ENCODE assay signal across 27 cellular contexts in the genomic region with DNA sequence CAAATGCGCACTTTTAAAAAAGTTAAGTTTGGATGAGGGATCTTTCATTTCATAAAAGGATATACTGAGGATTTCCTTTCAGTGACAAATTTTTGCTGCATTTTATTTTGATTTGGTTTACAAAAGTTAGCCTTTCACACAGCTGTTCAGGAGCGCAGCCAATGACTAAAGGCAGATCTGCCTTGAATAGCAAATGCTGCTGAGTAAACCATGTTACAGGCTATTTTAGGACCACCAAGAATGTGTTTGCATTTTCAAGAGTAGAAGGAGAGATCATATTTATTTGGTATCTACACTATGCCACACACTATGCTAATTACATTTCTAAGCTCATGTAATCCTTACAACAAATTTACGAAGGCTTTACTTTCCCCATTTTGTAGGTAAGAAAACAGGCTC.
"Had no signal": no experiment of that assay in that cellular context is flagged by ENCODE, and none has a peak within 500 bp of the region (broad histone marks: within the 10 kb centered on the region; RNA-seq: fewer than 3 reads in every experiment).

No MANE protein-coding gene starts in this region.

- H3K79me2 ChIP-seq: hepatocyte had no signal

- H3K36me3 ChIP-seq: colonic mucosa, gastroesophageal sphincter, heart left ventricle, left lung, neutrophil, pancreas, right lobe of liver, stomach, tibial artery, upper lobe of left lung had no signal

- DNase-seq: colonic mucosa; effector CD8-positive, alpha-beta T cell; endodermal cell; foreskin keratinocyte; heart left ventricle; left cardiac atrium; left lung; mesenchymal stem cell; mucosa of descending colon; naive thymus-derived CD8-positive, alpha-beta T cell; pancreas; right lobe of liver; stimulated activated CD4-positive, alpha-beta T cell treated with anti-CD3 and anti-CD28 coated beads, Interleukin-12 subunit alpha, Interleukin-12 subunit beta, amount 100 ng/mL, for 4 hours; stimulated activated CD4-positive, alpha-beta T cell treated with anti-CD3 and anti-CD28 coated beads, Interleukin-1b, Interleukin-23, amount 100 ng/mL, for 48 hours; stimulated activated CD4-positive, alpha-beta T cell treated with anti-CD3 and anti-CD28 coated beads, Interleukin-4, amount 100 ng/mL, for 24 hours; stimulated activated naive CD4-positive, alpha-beta T cell treated with Interleukin-2 at 50 U/mL for 16 hours; stomach; testis; tibial artery; upper lobe of left lung had no signal

- H2AFZ ChIP-seq: hepatocyte had no signal

- H3K4me2 ChIP-seq: hepatocyte, smooth muscle cell had no signal

- H3K27ac ChIP-seq: colonic mucosa, epithelial cell of prostate, foreskin keratinocyte, gastroesophageal sphincter, hepatocyte, left lung, neutrophil, pancreas, right lobe of liver, stomach, testis, tibial artery, upper lobe of left lung had no signal

- H3K4me1 ChIP-seq: colonic mucosa, gastroesophageal sphincter, left lung, pancreas, right lobe of liver, stomach, testis, tibial artery had no signal

- H3K9me3 ChIP-seq: colonic mucosa, gastroesophageal sphincter, heart left ventricle, left lung, mucosa of descending colon, neutrophil, pancreas, right lobe of liver, stomach, testis, tibial artery, upper lobe of left lung had no signal

- ATAC-seq: esophagus mucosa; foreskin keratinocyte; gastroesophageal sphincter; heart left ventricle; left cardiac atrium; left lung; mucosa of descending colon; naive thymus-derived CD8-positive, alpha-beta T cell; pancreas; right lobe of liver; stimulated activated effector memory CD8-positive, alpha-beta T cell treated with anti-CD3 and anti-CD28 coated beads, Interleukin-12 subunit alpha, Interleukin-12 subunit beta, amount 100 ng/mL, for 72 hours had no signal

- H3K4me3 ChIP-seq: colonic mucosa, gastroesophageal sphincter, heart left ventricle, hepatocyte, left lung, mucosa of descending colon, pancreas, right lobe of liver, smooth muscle cell, stomach, testis, tibial artery, upper lobe of left lung had no signal

- H3K27me3 ChIP-seq: colonic mucosa, foreskin keratinocyte, gastroesophageal sphincter, heart left ventricle, hepatocyte, left lung, neutrophil, pancreas, right lobe of liver, stomach, testis, tibial artery, upper lobe of left lung had no signal
